Comparison of ENCODE assay signal across 8 cellular contexts in the genomic region with DNA sequence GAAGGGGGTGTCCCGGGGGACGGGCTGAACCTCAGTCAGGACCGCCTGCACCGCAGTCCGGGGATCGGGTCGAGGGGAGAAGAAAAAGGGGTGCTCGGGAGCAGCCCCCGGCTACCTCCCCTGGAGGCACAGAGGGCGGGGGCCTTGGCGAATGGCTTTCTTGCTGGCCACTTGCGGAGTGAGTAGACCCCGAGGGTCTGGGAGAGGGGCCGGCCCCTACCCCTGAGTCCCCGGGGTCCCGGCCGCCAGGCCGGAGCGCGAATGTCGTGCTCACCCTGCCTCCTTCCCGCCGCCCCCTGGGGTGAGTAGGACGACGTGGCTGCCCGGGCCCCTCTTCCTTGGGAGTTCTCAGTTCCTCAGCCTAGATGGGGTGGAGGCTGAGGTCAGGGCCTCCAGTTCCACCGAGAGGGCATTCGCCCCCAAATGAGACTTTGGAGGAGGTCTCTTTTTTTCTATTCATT.
A peak's percentile ranks its signal among the peaks of the same experiment; 100 is the strongest.
DNase-seq lines count a peak whose midpoint lies in the region; ATAC-seq and TF ChIP-seq lines count a peak whose summit lies in the region.

No MANE protein-coding gene starts in this region.

- no peaks in the 10 kb centered on the region for H3K9me3 Mint-ChIP-seq in nephron progenitor cell

- no peak overlapping the region for H3K27ac Mint-ChIP-seq in nephron progenitor cell

- peaks cover 12% of the 10 kb centered on the region for H3K27me3 Mint-ChIP-seq in nephron progenitor cell (ENCODE audit: low read depth, poor library complexity)

- no peak for TF ChIP-seq CTCF in RWPE1 (conservative IDR thresholded peaks at IDR 0.05; ENCODE audit: low read depth)
- TF ChIP-seq CTCF in nephron progenitor cell (IDR thresholded peaks at IDR 0.05), result no peak

- ATAC-seq in GM18511 (IDR thresholded peaks at IDR 0.05; ENCODE audit: unreplicated experiment) (peak; percentile 34), HG03045 (IDR thresholded peaks at IDR 0.05; ENCODE audit: unreplicated experiment) (peak; percentile 31), esophagus mucosa (peak; percentile 35)

- peaks cover 57% of the 10 kb centered on the region for H3K4me1 Mint-ChIP-seq in nephron progenitor cell

- peak overlapping the region; percentile 80 for H3K27ac ChIP-seq in RWPE1

- peak overlapping the region; percentile 89 for H3K4me3 Mint-ChIP-seq in nephron progenitor cell

- H3K36me3 Mint-ChIP-seq in nephron progenitor cell (ENCODE audit: low read depth), result no peaks in the 10 kb centered on the region

- peak; percentile 11 for DNase-seq in A172 (ENCODE audit: low spot score)
- peak; percentile 41 for DNase-seq in RWPE1 (ENCODE audit: low spot score)
- no peak for DNase-seq in nephron progenitor cell
- no peak for DNase-seq in NCI-H82 treated with DMSO at 0.1 percent for 48 hours (lab: John Stamatoyannopoulos, UW; ENCODE audit: unreplicated experiment)
- no peak for DNase-seq in KG1 (lab: John Stamatoyannopoulos, UW)

- POLR2A ChIA-PET in RWPE1 (lab: Yijun Ruan, JAX; ENCODE audit: low non-redundant PET), result no interaction called here

- CTCF ChIA-PET in RWPE1 (lab: Yijun Ruan, JAX), result interaction anchor here (0.6 to 0.9 kb wide), 2 partner anchors 39 to 1127 kb away, joined by 3 read pairs; no protein-coding TSS in a partner anchor

Comparison
In these comparisons a context has a peak if more than half of its experiments do, and no peak if none do; other contexts are left out.
1. DNase-seq: peak in A172 (single experiment) and RWPE1 (single experiment); none in nephron progenitor cell (single experiment), NCI-H82 treated with DMSO at 0.1 percent for 48 hours (single experiment) and KG1 (single experiment).
2. Peak in every context shown above with its lines, with median percentiles within 50 percentile points of each other: ATAC-seq.